ENCODE assay signal across 8 cellular contexts in the genomic region with DNA sequence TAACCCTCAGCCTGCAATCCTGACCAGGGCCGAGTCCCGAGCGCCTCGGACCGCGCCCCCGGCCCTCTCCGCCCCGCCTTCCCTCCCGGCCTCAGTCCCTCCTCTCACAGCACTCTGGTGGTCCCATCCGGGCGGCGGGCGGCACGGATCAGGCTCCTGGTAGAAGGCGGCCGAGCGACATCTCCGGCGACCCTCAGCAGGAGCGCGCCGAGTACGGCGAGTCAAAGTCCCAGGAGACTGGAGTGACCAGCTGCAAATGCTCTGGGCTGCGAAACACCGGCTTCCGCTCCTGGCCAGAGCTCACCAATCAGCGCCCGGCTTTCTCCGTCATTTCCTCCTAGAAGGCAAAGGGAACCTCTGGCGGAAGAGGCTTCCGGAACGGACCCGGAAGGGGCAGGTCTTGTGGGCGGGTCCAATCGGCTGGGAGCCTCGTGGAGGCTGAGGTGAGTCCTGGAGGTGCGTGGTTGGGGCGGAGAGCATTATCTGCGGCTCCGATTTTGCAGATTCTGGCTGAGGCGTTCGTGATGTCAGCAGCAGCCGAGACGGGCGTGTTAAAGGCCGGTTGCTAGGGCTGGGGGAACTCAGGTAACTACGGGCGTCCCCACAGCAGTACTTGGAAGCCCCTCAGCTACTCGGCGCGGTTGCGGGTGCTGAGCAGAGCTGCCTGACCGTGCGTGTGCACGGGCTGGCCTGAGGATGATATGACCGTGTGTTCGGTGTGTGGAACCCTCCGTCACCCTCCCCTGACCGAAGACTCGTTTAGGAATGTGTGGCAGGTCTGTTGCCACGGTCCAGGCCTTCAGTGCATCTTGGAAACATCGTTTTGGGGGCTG. TPM values are rescaled to one million over a fixed set of nuclear protein-coding genes. Genes with fewer than 3 reads are reported as not detected.
A peak's percentile ranks its signal among the peaks of the same experiment; 100 is the strongest.
DNase-seq lines count a peak whose midpoint lies in the region; TF ChIP-seq lines count a peak whose summit lies in the region.

A gene with protein sequence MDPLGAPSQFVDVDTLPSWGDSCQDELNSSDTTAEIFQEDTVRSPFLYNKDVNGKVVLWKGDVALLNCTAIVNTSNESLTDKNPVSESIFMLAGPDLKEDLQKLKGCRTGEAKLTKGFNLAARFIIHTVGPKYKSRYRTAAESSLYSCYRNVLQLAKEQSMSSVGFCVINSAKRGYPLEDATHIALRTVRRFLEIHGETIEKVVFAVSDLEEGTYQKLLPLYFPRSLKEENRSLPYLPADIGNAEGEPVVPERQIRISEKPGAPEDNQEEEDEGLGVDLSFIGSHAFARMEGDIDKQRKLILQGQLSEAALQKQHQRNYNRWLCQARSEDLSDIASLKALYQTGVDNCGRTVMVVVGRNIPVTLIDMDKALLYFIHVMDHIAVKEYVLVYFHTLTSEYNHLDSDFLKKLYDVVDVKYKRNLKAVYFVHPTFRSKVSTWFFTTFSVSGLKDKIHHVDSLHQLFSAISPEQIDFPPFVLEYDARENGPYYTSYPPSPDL (minus strand): TSS at position 282 of the 833 bp plus-strand sequence. CDS start 9,264 bp downstream, outside the sequence.
A gene (plus strand): TSS at position 400 of the 833 bp plus-strand sequence. CDS start 3,581 bp downstream, outside the sequence.

- no peaks in the 10 kb centered on the region for H3K27me3 ChIP-seq in effector memory CD4-positive, alpha-beta T cell (replicated peaks; ENCODE audit: control insufficient read depth, insufficient read depth, low read length, poor library complexity, severe bottlenecking)

- CTCF ChIA-PET in activated CD8-positive, alpha-beta memory T cell treated with anti-CD3 and anti-CD28 coated beads for 36 hours (lab: Charles Lee): no interaction called here

- no peaks in the 10 kb centered on the region for H3K9me3 ChIP-seq in effector memory CD4-positive, alpha-beta T cell (ENCODE audit: control insufficient read depth, low read length)

- peak within 1 kb of the TSS; percentile 90 for H3K4me3 ChIP-seq in effector memory CD4-positive, alpha-beta T cell (ENCODE audit: insufficient read depth, low read depth, low read length, poor library complexity, severe bottlenecking)

- DNase-seq in CMK (ENCODE audit: low read depth): peak; percentile 89
- peak; percentile 89 for DNase-seq in GM20000 (ENCODE audit: low spot score)
- DNase-seq in HT-29 (ENCODE audit: low spot score): peak; percentile 96
- peak; percentile 95 to 96 for DNase-seq in NOMO-1 (lab: John Stamatoyannopoulos, UW; ENCODE audit: unreplicated experiment in 2 of 2)
- DNase-seq in effector memory CD4-positive, alpha-beta T cell: peak; percentile 92 to 95 (median 95)
- peak; percentile 97 to 98 for DNase-seq in lung microvascular endothelial cell (ENCODE audit: low read depth in 2 of 2)
- DNase-seq in stimulated activated CD4-positive, alpha-beta T cell treated with anti-CD3 and anti-CD28 coated beads, TNF-alpha, amount 100 ng/mL, for 48 hours (ENCODE audit: low read depth in 3 of 3): peak; percentile 87 to 95 (median 94)

- peaks cover 3% of the 10 kb centered on the region for H3K36me3 ChIP-seq in effector memory CD4-positive, alpha-beta T cell (ENCODE audit: control insufficient read depth, insufficient read depth, low read length)

- POLR2A ChIA-PET in activated CD8-positive, alpha-beta memory T cell treated with anti-CD3 and anti-CD28 coated beads for 36 hours (lab: Charles Lee): no interaction called here

- peak within 1 kb of the TSS; percentile 85 for H3K27ac ChIP-seq in effector memory CD4-positive, alpha-beta T cell (ENCODE audit: insufficient read depth, low read length, poor library complexity, severe bottlenecking)

- peaks cover 23% of the 10 kb centered on the region for H3K4me1 ChIP-seq in effector memory CD4-positive, alpha-beta T cell (ENCODE audit: control insufficient read depth, insufficient read depth, low read length, poor library complexity, severe bottlenecking)

- no peak for TF ChIP-seq CTCF in GM20000 (IDR thresholded peaks at IDR 0.05; ENCODE audit: extremely low read depth, missing control alignments)

RNA-seq across cellular contexts. Expression of the first gene that starts in this region (rescaled TPM):
- total RNA-seq in HT-29 (2014; rRNA removed; shearing (Covaris generic)): 6.3 and 7.9 TPM in 2 replicates
- total RNA-seq in activated CD8-positive, alpha-beta memory T cell treated with anti-CD3 and anti-CD28 coated beads for 36 hours: 10 to 100 TPM; 24.2 to 25.6 TPM
- 7.6 and 14.9 TPM in 2 replicates for total RNA-seq in lung microvascular endothelial cell

RNA-seq across cellular contexts. Expression of the second gene that starts in this region (rescaled TPM):
- 29.8 and 42.2 TPM in 2 replicates for total RNA-seq in HT-29 (2014; rRNA removed; shearing (Covaris generic))
- 10 to 100 TPM; 82.8 to 86.6 TPM for total RNA-seq in activated CD8-positive, alpha-beta memory T cell treated with anti-CD3 and anti-CD28 coated beads for 36 hours
- total RNA-seq in lung microvascular endothelial cell: 11.3 and 15.9 TPM in 2 replicates

Comparison
In these comparisons a context has a peak if more than half of its experiments do, and no peak if none do; other contexts are left out.
1. Peak in every context shown above with its lines: DNase-seq, H3K4me3 ChIP-seq and H3K27ac ChIP-seq.